10 cellular contexts compared by ENCODE assay signal in genomic region chr6:140105857-140106256, GRCh38.
DNase-seq lines count a peak whose midpoint lies in the region; ATAC-seq and TF ChIP-seq lines count a peak whose summit lies in the region.
"Had no signal": no experiment of that assay in that cellular context is flagged by ENCODE, and none has a peak within 500 bp of the region (broad histone marks: within the 10 kb centered on the region; RNA-seq: fewer than 3 reads in every experiment).

No MANE protein-coding gene starts in this region.

- H3K9me3 ChIP-seq in Loucy (ENCODE audit: insufficient read depth, low read depth, low read length) = no peaks in the 10 kb centered on the region

- CTCF ChIA-PET in activated CD8-positive, alpha-beta T cell treated with anti-CD3 and anti-CD28 coated beads for 36 hours (lab: Charles Lee) = no interaction called here

- no peaks in the 10 kb centered on the region for H3K27me3 Mint-ChIP-seq in mesothelial cell of epicardium (ENCODE audit: low read depth)
- H3K27me3 Mint-ChIP-seq in activated CD8-positive, alpha-beta T cell treated with anti-CD3 and anti-CD28 coated beads for 36 hours = no peaks in the 10 kb centered on the region

- H3K27ac Mint-ChIP-seq in mesothelial cell of epicardium = peak overlapping the region; percentile 91
- no peak overlapping the region for H3K27ac Mint-ChIP-seq in activated CD8-positive, alpha-beta T cell treated with anti-CD3 and anti-CD28 coated beads for 36 hours

- H3K27ac ChIP-seq in brain microvascular endothelial cell = no peak overlapping the region

- no peaks in the 10 kb centered on the region for H3K9me2 ChIP-seq in Loucy (replicated peaks; ENCODE audit: low read depth, low read length)

- no peaks in the 10 kb centered on the region for H4K20me1 ChIP-seq in Loucy (ENCODE audit: insufficient read depth, low read length, poor library complexity, severe bottlenecking)

- H3K79me2 ChIP-seq in Loucy (ENCODE audit: insufficient read depth, low read length) = no peaks in the 10 kb centered on the region

- in situ Hi-C loops in brain microvascular endothelial cell (cut with HindIII; ENCODE audit: low pct_ligation_motif_present, low sequenced_read_pairs) (no loop called here), GM13976 (cut with MboI; ENCODE audit: low sequenced_read_pairs, unreplicated experiment) (no loop called here)

- DNase-seq in ELR (ENCODE audit: low read depth) (peak; percentile 59), brain microvascular endothelial cell (peak; percentile 5), mesothelial cell of epicardium (ENCODE audit: low spot score in 2 of 2, unreplicated experiment in 2 of 2) (no peak), pons (ENCODE audit: low spot score) (no peak), GM13976 (ENCODE audit: low spot score) (no peak), cortex of kidney (lab: John Stamatoyannopoulos, UW) (no peak)
- DNase-seq in activated CD8-positive, alpha-beta T cell treated with anti-CD3 and anti-CD28 coated beads for 36 hours = no peak
- DNase-seq: central memory CD4-positive, alpha-beta T cell; NK-92 treated with Interleukin-12 subunit alpha and Interleukin-12 subunit beta, amount 100 ng/mL, for 24 hours had no signal

- no peaks in the 10 kb centered on the region for H3K4me1 ChIP-seq in Loucy (ENCODE audit: insufficient read depth, low read length, poor library complexity, severe bottlenecking)

- POLR2A ChIA-PET in activated CD8-positive, alpha-beta T cell treated with anti-CD3 and anti-CD28 coated beads for 36 hours (lab: Charles Lee) = no interaction called here

- H2AFZ ChIP-seq in Loucy (ENCODE audit: low read length) = peak overlapping the region; percentile 60; the same call in 1 of the 2 replicates

- no peaks in the 10 kb centered on the region for H3K9me3 Mint-ChIP-seq in mesothelial cell of epicardium
- H3K9me3 Mint-ChIP-seq in activated CD8-positive, alpha-beta T cell treated with anti-CD3 and anti-CD28 coated beads for 36 hours = no peaks in the 10 kb centered on the region

- no peak overlapping the region for H3K4me3 Mint-ChIP-seq in mesothelial cell of epicardium
- H3K4me3 Mint-ChIP-seq in activated CD8-positive, alpha-beta T cell treated with anti-CD3 and anti-CD28 coated beads for 36 hours = no peak overlapping the region

- H3K4me1 Mint-ChIP-seq in mesothelial cell of epicardium = peaks cover 19% of the 10 kb centered on the region
- H3K4me1 Mint-ChIP-seq in activated CD8-positive, alpha-beta T cell treated with anti-CD3 and anti-CD28 coated beads for 36 hours (ENCODE audit: low read depth) = no peaks in the 10 kb centered on the region

- no peaks in the 10 kb centered on the region for H3K27me3 ChIP-seq in Loucy (ENCODE audit: insufficient read depth, low read length, poor library complexity, severe bottlenecking)
- no peaks in the 10 kb centered on the region for H3K27me3 ChIP-seq in brain microvascular endothelial cell (replicated peaks)

- TF ChIP-seq CTCF in Loucy (conservative IDR thresholded peaks at IDR 0.05; ENCODE audit: low read length) (peak; percentile 31; the same call in 1 of the 2 replicates), brain microvascular endothelial cell (IDR thresholded peaks at IDR 0.05; ENCODE audit: low read depth, low read length, missing control alignments) (peak; percentile 63), mesothelial cell of epicardium (IDR thresholded peaks at IDR 0.05; ENCODE audit: unreplicated experiment) (peak; percentile 73), GM13976 (IDR thresholded peaks at IDR 0.05; ENCODE audit: borderline replicate concordance, control extremely low read depth, extremely low read depth, insufficient read depth, missing control alignments) (no peak)
- no peak for TF ChIP-seq CTCF in activated CD8-positive, alpha-beta T cell treated with anti-CD3 and anti-CD28 coated beads for 36 hours (IDR thresholded peaks at IDR 0.05)

- no peak for ATAC-seq in activated CD8-positive, alpha-beta T cell treated with anti-CD3 and anti-CD28 coated beads for 36 hours

- no peaks in the 10 kb centered on the region for H3K36me3 Mint-ChIP-seq in mesothelial cell of epicardium
- H3K36me3 Mint-ChIP-seq in activated CD8-positive, alpha-beta T cell treated with anti-CD3 and anti-CD28 coated beads for 36 hours (ENCODE audit: low read depth) = no peaks in the 10 kb centered on the region

- no peak overlapping the region for H3K4me2 ChIP-seq in Loucy (ENCODE audit: low read depth, low read length, poor library complexity, severe bottlenecking)

- intact Hi-C loops in activated CD8-positive, alpha-beta T cell treated with anti-CD3 and anti-CD28 coated beads for 36 hours (cut with micrococcal nuclease) = no loop called here

- no peak overlapping the region for H3K4me3 ChIP-seq in Loucy (ENCODE audit: low read length, poor library complexity, severe bottlenecking)
- no peak overlapping the region for H3K4me3 ChIP-seq in brain microvascular endothelial cell (ENCODE audit: low read depth, low read length)

- no peak overlapping the region for H3K9ac ChIP-seq in Loucy (ENCODE audit: low read depth, low read length, poor library complexity, severe bottlenecking)

- H3F3A ChIP-seq in Loucy (ENCODE audit: low read depth) = no peaks in the 10 kb centered on the region

- H3K36me3 ChIP-seq in Loucy (ENCODE audit: insufficient read depth, low read length) (no peaks in the 10 kb centered on the region), brain microvascular endothelial cell (replicated peaks) (no peaks in the 10 kb centered on the region)

Comparison
In these comparisons a context has a peak if more than half of its experiments do, and no peak if none do; other contexts are left out.
1. DNase-seq: peak in ELR (single experiment) and brain microvascular endothelial cell (single experiment); none in mesothelial cell of epicardium (0 of 2), pons (single experiment), activated CD8-positive, alpha-beta T cell treated with anti-CD3 and anti-CD28 coated beads for 36 hours (single experiment), GM13976 (single experiment) and cortex of kidney (single experiment).
2. CTCF ChIP-seq: peak in Loucy (single experiment), brain microvascular endothelial cell (single experiment) and mesothelial cell of epicardium (single experiment); none in activated CD8-positive, alpha-beta T cell treated with anti-CD3 and anti-CD28 coated beads for 36 hours (single experiment) and GM13976 (single experiment).